ENCODE assay signal across 11 cellular contexts in genomic region chr2:217920879-217921603, GRCh38.
DNase-seq lines count a peak whose midpoint lies in the region; ATAC-seq, FAIRE-seq and TF ChIP-seq lines count a peak whose summit lies in the region.
"Had no signal": no experiment of that assay in that cellular context is flagged by ENCODE, and none has a peak within 500 bp of the region (broad histone marks: within the 10 kb centered on the region; RNA-seq: fewer than 3 reads in every experiment).

No MANE protein-coding gene starts in this region.

- peaks cover 0 to 30% (median 3%) of the 10 kb centered on the region in 6 donors for H3K36me3 ChIP-seq in spleen

- peaks cover 94% of the 10 kb centered on the region for H3K4me1 Mint-ChIP-seq in HFFc6 (ENCODE audit: low read depth)

- H3K27ac ChIP-seq in coronary artery = peak overlapping the region; percentile 93 to 99
- peak overlapping the region in 6 of 8 donors; percentile 28 to 88 (median 82) for H3K27ac ChIP-seq in spleen
- H3K27ac ChIP-seq: C4-2B had no signal

- peaks cover 33 to 100% (median 81%) of the 10 kb centered on the region in 6 donors for H3K4me1 ChIP-seq in spleen

- intact Hi-C loops in spleen (cut with DNase I; ENCODE audit: low total_unique reads) = no loop called here

- H3K4me3 ChIP-seq in coronary artery = peak overlapping the region; percentile 51
- no peak overlapping the region for H3K4me3 ChIP-seq in spleen
- H3K4me3 ChIP-seq: GM12878 had no signal

- ATAC-seq in GM18867 (IDR thresholded peaks at IDR 0.05; ENCODE audit: unreplicated experiment) (no peak), HG02798 (IDR thresholded peaks at IDR 0.05; ENCODE audit: poor library complexity, unreplicated experiment) (no peak)
- ATAC-seq: GM12878 had no signal

- no peak for TF ChIP-seq CTCF in HFFc6 (IDR thresholded peaks at IDR 0.05)
- TF ChIP-seq CTCF in coronary artery (IDR thresholded peaks at IDR 0.05) = no peak
- no peak for TF ChIP-seq CTCF in spleen (IDR thresholded peaks at IDR 0.05 in 8 of 11, conservative IDR thresholded peaks at IDR 0.05 in 3 of 11)

- H3K27me3 ChIP-seq in spleen (replicated peaks in 1 of 7) = no peaks in the 10 kb centered on the region

- no peak for TF ChIP-seq POLR2A in spleen (IDR thresholded peaks at IDR 0.05)

- H3K9me3 Mint-ChIP-seq in HFFc6 = no peaks in the 10 kb centered on the region

- no peak for FAIRE-seq in urothelium cell line (lab: Jason Lieb, UNC)
- FAIRE-seq: frontal cortex, GM12878 had no signal

- peak overlapping the region; percentile 84 for H3K4me3 Mint-ChIP-seq in HFFc6

- peak overlapping the region; percentile 89 for H3K27ac Mint-ChIP-seq in HFFc6

- DNase-seq in HFFc6 = no peak
- DNase-seq in coronary artery (ENCODE audit: low spot score) = peak; percentile 93
- peak; percentile 73 for DNase-seq in left kidney (ENCODE audit: low read depth, low spot score)
- DNase-seq in spleen = no peak
- DNase-seq in urothelium cell line (ENCODE audit: low spot score) = no peak
- DNase-seq in germinal center (ENCODE audit: low spot score) = no peak

- 51 to 75% (median 58%) methylated on average over 8 of the region's 8 CpGs for WGBS in spleen, 5 donors

- peaks cover 13% of the 10 kb centered on the region for H3K36me3 Mint-ChIP-seq in HFFc6 (ENCODE audit: low read depth)

- no peaks in the 10 kb centered on the region; the same call in 1 of the 2 replicates for H3K27me3 Mint-ChIP-seq in HFFc6 (ENCODE audit: insufficient read depth)

- no peaks in the 10 kb centered on the region for H3K9me3 ChIP-seq in spleen

Comparison
In these comparisons a context has a peak if more than half of its experiments do, and no peak if none do; other contexts are left out.
1. DNase-seq: peak in coronary artery (single experiment) and left kidney (single experiment); none in HFFc6 (single experiment), spleen (single experiment), urothelium cell line (single experiment) and germinal center (single experiment).